ENCODE assay signal across 17 cellular contexts in the genomic region with DNA sequence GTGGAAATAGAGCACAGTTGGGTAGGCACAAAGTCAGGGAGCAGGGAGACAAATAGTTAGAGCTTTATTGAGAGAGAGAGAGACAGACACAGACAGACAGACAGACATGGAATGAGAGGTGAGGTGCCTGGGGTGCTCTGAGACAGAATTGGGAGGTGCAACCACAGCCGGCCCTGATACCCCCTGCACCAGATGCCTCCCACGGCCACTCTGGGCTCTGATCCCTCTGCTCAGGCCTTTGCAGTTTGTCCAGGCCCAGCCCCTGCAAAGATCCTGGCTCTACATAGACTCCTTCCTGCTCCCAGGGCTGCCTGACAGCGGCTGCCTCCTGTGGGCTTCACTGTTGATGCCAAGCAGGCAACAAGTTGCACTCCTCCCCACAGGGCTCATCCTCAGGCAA.
DNase-seq lines count a peak whose midpoint lies in the region; ATAC-seq, FAIRE-seq and TF ChIP-seq lines count a peak whose summit lies in the region.
"Had no signal": no experiment of that assay in that cellular context is flagged by ENCODE, and none has a peak within 500 bp of the region (broad histone marks: within the 10 kb centered on the region; RNA-seq: fewer than 3 reads in every experiment).

No MANE protein-coding gene starts in this region.

- CTCF ChIA-PET in K562 (lab: Yijun Ruan, JAX; ENCODE audit: low intra/inter-chr PET ratio): no interaction called here

- H3K9me3 Mint-ChIP-seq in mesothelial cell of epicardium (no peaks in the 10 kb centered on the region), chondrocyte (ENCODE audit: low read depth) (no peaks in the 10 kb centered on the region)
- H3K9me3 Mint-ChIP-seq: GM23338, H9 had no signal

- POLR2A ChIA-PET in K562 (lab: Yijun Ruan, JAX): interaction anchor here (0.5 to 0.6 kb wide), 2 partner anchors 359 to 440 kb away, joined by 3 to 4 read pairs; no protein-coding TSS in a partner anchor

- 51% methylated on average over 3 of the region's 3 CpGs for WGBS in K562 (ENCODE audit: insufficient coverage, low coverage, missing lambda C conversion rate)

- no peaks in the 10 kb centered on the region for H3K9me3 ChIP-seq in K562 (replicated peaks; ENCODE audit: control insufficient read depth, insufficient read depth, low read depth, low read length)

- intact Hi-C loops in K562 (cut with micrococcal nuclease) (loop anchor here (5.0 kb wide), 1 partner anchor 198 kb away; no protein-coding TSS in a partner anchor), posterior vena cava (cut with DNase I) (loop anchor here in 1 of 2 donors (10.0 kb wide), 1 partner anchor 80 kb away; no protein-coding TSS in a partner anchor)

- H3K9me1 ChIP-seq in K562 (ENCODE audit: control insufficient read depth, insufficient read depth, low read length): no peaks in the 10 kb centered on the region

- no peak for TF ChIP-seq RAD21 in K562 (CRISPR knock-in tag; conservative IDR thresholded peaks at IDR 0.05 in 1 of 2, IDR thresholded peaks at IDR 0.05 in 1 of 2)

- H3K27me3 Mint-ChIP-seq in mesothelial cell of epicardium (ENCODE audit: low read depth) (no peaks in the 10 kb centered on the region), chondrocyte (ENCODE audit: low read depth) (peaks cover 3% of the 10 kb centered on the region)
- H3K27me3 Mint-ChIP-seq: CD4-positive, alpha-beta memory T cell had no signal

- H3K4me3 ChIP-seq in K562: no peak overlapping the region
- H3K4me3 ChIP-seq: GM23338 had no signal

- H3K9ac ChIP-seq in K562 (ENCODE audit: insufficient read depth in 1 of 2, low read depth in 2 of 2, low read length in 2 of 2): peak overlapping the region in 1 of 2 experiments; percentile 26; a peak in 1 of 4 replicates

- no peaks in the 10 kb centered on the region; the same call in 1 of the 2 replicates for H4K20me1 ChIP-seq in K562 (replicated peaks; ENCODE audit: control insufficient read depth, insufficient read depth, low read length)

- no peak overlapping the region for H3K27ac ChIP-seq in K562 (ENCODE audit: extremely low read depth, low read depth, low read length)

- H3K27ac Mint-ChIP-seq in mesothelial cell of epicardium: peak overlapping the region; percentile 36
- H3K27ac Mint-ChIP-seq in chondrocyte (ENCODE audit: unreplicated experiment): no peak overlapping the region
- H3K27ac Mint-ChIP-seq: CD4-positive, alpha-beta memory T cell; GM23338 had no signal

- no TSS peak for BruUV-seq in K562 (replicated peaks; lab: Mats Ljungman, UMichigan)

- no peak for FAIRE-seq in K562 (lab: Jason Lieb, UNC)
- FAIRE-seq: G401.6, GM12892 had no signal

- DNase-seq in K562 (ENCODE audit: extremely low read depth in 1 of 4, low spot score in 3 of 4) (no peak), mesothelial cell of epicardium (ENCODE audit: low spot score in 2 of 2, unreplicated experiment in 2 of 2) (no peak), posterior vena cava (ENCODE audit: low spot score) (peak; percentile 71), mesenteric fat pad (ENCODE audit: low spot score) (no peak), chondrocyte (ENCODE audit: low spot score) (no peak)
- DNase-seq: C1 segment of cervical spinal cord; Calu3; CD4-positive, alpha-beta memory T cell; COR-L47; DMS53; DND-41; H9 had no signal

- H3K36me3 Mint-ChIP-seq in mesothelial cell of epicardium (no peaks in the 10 kb centered on the region), chondrocyte (ENCODE audit: low read depth) (no peaks in the 10 kb centered on the region)
- H3K36me3 Mint-ChIP-seq: CD4-positive, alpha-beta memory T cell had no signal

- no peaks in the 10 kb centered on the region for H3K27me3 ChIP-seq in K562 (ENCODE audit: control insufficient read depth in 2 of 2, insufficient read depth in 2 of 2, low read length in 2 of 2)

- H3K4me2 ChIP-seq in K562 (ENCODE audit: insufficient read depth, low read length): no peak overlapping the region
- H3K4me2 ChIP-seq: GM23338 had no signal

- H2AFZ ChIP-seq in K562 (ENCODE audit: low read depth, low read length): no peak overlapping the region
- H2AFZ ChIP-seq: GM23338 had no signal

- peaks cover 0 to 5% of the 10 kb centered on the region in 2 experiments; a peak in 2 of 5 replicates for H3K4me1 ChIP-seq in K562 (replicated peaks in 1 of 2; ENCODE audit: control insufficient read depth in 2 of 2, insufficient read depth in 2 of 2, low read length in 2 of 2)

- TF ChIP-seq CTCF in K562 (IDR thresholded peaks at IDR 0.05 in 2 of 3, conservative IDR thresholded peaks at IDR 0.05 in 1 of 3; ENCODE audit: insufficient read depth in 2 of 3, low read depth in 1 of 3, low read length in 3 of 3): no peak
- TF ChIP-seq CTCF in mesothelial cell of epicardium (IDR thresholded peaks at IDR 0.05; ENCODE audit: unreplicated experiment): no peak
- no peak for TF ChIP-seq CTCF in chondrocyte (IDR thresholded peaks at IDR 0.05)

- peaks cover 32% of the 10 kb centered on the region for H3K4me1 Mint-ChIP-seq in mesothelial cell of epicardium
- H3K4me1 Mint-ChIP-seq in chondrocyte (ENCODE audit: low read depth): no peaks in the 10 kb centered on the region
- H3K4me1 Mint-ChIP-seq: CD4-positive, alpha-beta memory T cell had no signal

- no peak overlapping the region for H3K4me3 Mint-ChIP-seq in mesothelial cell of epicardium
- H3K4me3 Mint-ChIP-seq in chondrocyte (ENCODE audit: unreplicated experiment): no peak overlapping the region
- H3K4me3 Mint-ChIP-seq: CD4-positive, alpha-beta memory T cell; GM23338; H9 had no signal

- TF ChIP-seq POLR2A in K562 (conservative IDR thresholded peaks at IDR 0.05): no peak

- in situ Hi-C loops in K562 (cut with MboI): no loop called here

- no peaks in the 10 kb centered on the region for H3K36me3 ChIP-seq in K562 (ENCODE audit: control insufficient read depth, insufficient read depth, low read length)

- TF ChIP-seq EP300 in K562 (IDR thresholded peaks at IDR 0.05; ENCODE audit: low read length): no peak

- H3K79me2 ChIP-seq in K562 (ENCODE audit: control insufficient read depth, insufficient read depth, low read length): no peaks in the 10 kb centered on the region; the same call in 2 of the 3 replicates

- ATAC-seq in K562: peak; percentile 39; the same call in 2 of the 3 replicates
- ATAC-seq in HG02610 (IDR thresholded peaks at IDR 0.05; ENCODE audit: unreplicated experiment): no peak
- ATAC-seq: HCT116 had no signal

TF ChIP-seq in K562, 482 proteins besides CTCF, POLR2A, EP300 and RAD21:
- no peak for TF ChIP-seq CBX2 (IDR thresholded peaks at IDR 0.05; ENCODE audit: insufficient read depth, low read length, poor library complexity, severe bottlenecking)
- no peak for TF ChIP-seq ZNF217 (CRISPR knock-in tag; IDR thresholded peaks at IDR 0.05)
- no peak for TF ChIP-seq TGIF2 (CRISPR knock-in tag; IDR thresholded peaks at IDR 0.05)
- TF ChIP-seq PURB (CRISPR knock-in tag; IDR thresholded peaks at IDR 0.05; ENCODE audit: low read depth): no peak
- no peak for TF ChIP-seq U2AF2 (optimal IDR thresholded peaks at IDR 0.05; ENCODE audit: low read depth, low read length)
- TF ChIP-seq RUNX1 (IDR thresholded peaks at IDR 0.05; ENCODE audit: low read depth): no peak
